In the genomic region with DNA sequence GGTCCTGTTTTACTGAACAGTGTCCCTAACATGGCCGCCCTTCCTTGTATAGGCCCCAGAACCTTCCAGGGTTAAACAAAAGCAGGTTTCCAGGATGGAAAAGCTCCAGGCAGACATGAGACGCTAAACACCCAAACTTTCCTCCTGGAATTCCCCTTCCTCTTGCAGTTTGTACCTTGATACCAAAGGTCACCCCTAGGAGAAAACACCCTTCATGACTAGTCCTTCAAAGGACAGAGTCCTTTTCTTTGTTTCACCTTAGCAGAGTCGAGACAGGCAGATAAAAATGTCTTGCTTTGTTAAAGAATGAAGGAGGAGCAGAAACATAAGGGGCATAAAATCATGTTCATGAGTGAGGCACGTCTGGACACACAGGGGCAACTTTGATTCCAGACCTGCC, we compare ENCODE assay signal across 1 cellular context.
TF ChIP-seq lines count a peak whose summit lies in the region.

No MANE protein-coding gene starts in this region.

TF ChIP-seq in HEK293T, 16 proteins besides CTCF, POLR2A, EP300 and RAD21 (continued from another document):
- TF ChIP-seq SP1 (IDR thresholded peaks at IDR 0.05) (no peak), HDGF (IDR thresholded peaks at IDR 0.05; ENCODE audit: borderline replicate concordance) (no peak), TARDBP (IDR thresholded peaks at IDR 0.05) (no peak), CTBP1 (IDR thresholded peaks at IDR 0.05; ENCODE audit: borderline replicate concordance) (no peak), L3MBTL2 (conservative IDR thresholded peaks at IDR 0.05) (no peak), FOXM1 (IDR thresholded peaks at IDR 0.05; ENCODE audit: borderline replicate concordance) (no peak), LEF1 (IDR thresholded peaks at IDR 0.05; ENCODE audit: borderline replicate concordance) (no peak), BHLHE40 (IDR thresholded peaks at IDR 0.05; ENCODE audit: borderline replicate concordance) (no peak), FOXA1 (IDR thresholded peaks at IDR 0.05) (no peak), SUZ12 (IDR thresholded peaks at IDR 0.05) (no peak), ARNT (IDR thresholded peaks at IDR 0.05) (no peak)
